Comparison of ENCODE assay signal across 8 cellular contexts in the genomic region with DNA sequence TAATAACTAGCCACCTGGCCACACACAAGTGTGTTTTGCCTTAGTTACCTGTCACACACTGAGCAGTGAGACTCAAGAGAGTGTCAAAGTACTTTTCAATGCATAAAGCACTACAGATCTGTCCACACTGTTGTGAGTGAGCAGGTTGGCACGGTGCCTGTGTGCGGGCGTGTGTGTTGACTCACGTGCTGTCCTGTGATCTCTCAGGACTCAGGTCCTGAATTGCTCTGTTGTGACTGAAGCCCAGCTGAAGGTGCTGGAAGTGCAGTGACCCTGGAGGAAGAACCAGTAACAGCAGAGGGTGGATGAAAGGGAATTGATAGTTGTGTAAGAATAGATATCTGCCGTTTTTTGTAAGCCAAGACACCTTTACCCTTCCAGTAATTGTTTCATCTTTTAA. TPM values are rescaled to one million over a fixed set of nuclear protein-coding genes. Genes with fewer than 3 reads are reported as not detected.
DNase-seq lines count a peak whose midpoint lies in the region; ATAC-seq lines count a peak whose summit lies in the region.

No MANE protein-coding gene starts in this region.

- ATAC-seq in left lobe of liver = peak; percentile 97
- no peak for ATAC-seq in GM21423 (IDR thresholded peaks at IDR 0.05; ENCODE audit: unreplicated experiment)
- no peak for ATAC-seq in GM19463 (IDR thresholded peaks at IDR 0.05; ENCODE audit: unreplicated experiment)
- ATAC-seq in HG03439 (IDR thresholded peaks at IDR 0.05; ENCODE audit: unreplicated experiment) = no peak

- peak; percentile 62 for DNase-seq in CD1c-positive myeloid dendritic cell (ENCODE audit: extremely low spot score)
- peak in 74 of 76 experiments; percentile 32 to 96 (median 86) for DNase-seq in HUDEP-2 (lab: John Stamatoyannopoulos, UW; ENCODE audit: unreplicated experiment in 76 of 76)
- peak; percentile 55 to 59 for DNase-seq in activated T-cell treated with anti-CD3 and anti-CD28 coated beads, Interleukin-2, amount 50 U/mL, for 48 hours
- DNase-seq in left lobe of liver (ENCODE audit: low spot score) = peak; percentile 96
- DNase-seq in GM03348 (ENCODE audit: low spot score) = no peak

RNA-seq across cellular contexts. Expression of a gene that starts 18.3 kb away (rescaled TPM):
- total RNA-seq in left lobe of liver = 14.9 TPM
